ENCODE assay signal across 17 cellular contexts in the genomic region with DNA sequence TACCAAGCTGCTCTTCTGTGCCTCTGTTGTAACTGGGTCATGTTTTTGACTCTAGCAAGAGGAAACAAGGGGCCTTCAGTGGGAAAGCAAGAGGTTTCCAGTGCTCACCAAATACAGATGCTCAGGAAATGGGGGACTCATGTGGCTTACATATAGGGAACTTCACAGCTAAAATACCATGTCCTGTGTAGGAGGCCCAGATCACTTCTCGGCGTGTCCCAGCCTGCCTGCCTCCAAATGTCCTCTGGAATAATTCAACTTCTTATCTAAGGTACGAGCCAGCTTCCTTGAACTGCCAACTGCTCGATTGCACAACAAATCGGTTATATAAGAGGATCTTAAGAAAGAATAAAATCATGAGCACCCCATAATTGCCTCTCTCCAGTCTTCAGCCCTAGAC.
"Had no signal": no experiment of that assay in that cellular context is flagged by ENCODE, and none has a peak within 500 bp of the region (broad histone marks: within the 10 kb centered on the region; RNA-seq: fewer than 3 reads in every experiment).

No MANE protein-coding gene starts in this region.

- H3K79me2 ChIP-seq: hepatocyte had no signal

- H3K4me1 ChIP-seq: sigmoid colon had no signal

- H3K4me1 Mint-ChIP-seq: activated CD4-positive, alpha-beta T cell treated with anti-CD3 and anti-CD28 coated beads, Interleukin-2, amount 10 ng/mL, durations not matched to agents 24 days and 14 days; mesothelial cell of epicardium; neural crest cell had no signal

- H3K27ac ChIP-seq: hepatocyte, sigmoid colon had no signal

- H3K36me3 Mint-ChIP-seq: activated naive CD4-positive, alpha-beta T cell treated with anti-CD3 and anti-CD28 coated beads, Interleukin-2, amount 50 U/mL, for 72 hours; brain; mesothelial cell of epicardium; stimulated activated naive B cell treated with anti-CD40 and anti-IgM and Interleukin-4, amounts not matched to agents 10 μg/mL and 1 μg/mL and 100 μg/mL, for 72 hours; type B pancreatic cell had no signal

- H3K27me3 Mint-ChIP-seq: activated CD4-positive, alpha-beta T cell treated with anti-CD3 and anti-CD28 coated beads, Interleukin-2, amount 10 ng/mL, durations not matched to agents 24 days and 14 days; dendritic cell treated with granulocyte-macrophage colony-stimulating factor and Interleukin-4, amounts not matched to agents 40 ng/mL and 50 ng/mL, for 4 days; stimulated activated naive B cell treated with anti-CD40 and anti-IgM and Interleukin-4, amounts not matched to agents 10 μg/mL and 1 μg/mL and 100 μg/mL, for 72 hours; type B pancreatic cell had no signal

- H3K9me3 ChIP-seq: sigmoid colon had no signal

- H3K4me2 ChIP-seq: hepatocyte had no signal

- H2AFZ ChIP-seq: hepatocyte had no signal

- H3K4me3 ChIP-seq: hepatocyte, sigmoid colon had no signal

- H3K27me3 ChIP-seq: hepatocyte, sigmoid colon had no signal

- H3K27ac Mint-ChIP-seq: activated CD4-positive, alpha-beta T cell treated with anti-CD3 and anti-CD28 coated beads, Interleukin-2, amount 10 ng/mL, durations not matched to agents 24 days and 14 days; activated naive CD4-positive, alpha-beta T cell treated with anti-CD3 and anti-CD28 coated beads, Interleukin-2, amount 50 U/mL, for 72 hours; activated T-helper 2 cell treated with anti-CD3 and anti-CD28 coated beads, Interferon-gamma antibody, Interleukin-2, Interleukin-4, amounts not matched to agents 10 μg/mL and 5 μg/mL and 100 μg/mL, durations not matched to agents 14 hours and 24 hours and 36 hours; dendritic cell treated with granulocyte-macrophage colony-stimulating factor and Interleukin-4, amounts not matched to agents 40 ng/mL and 50 ng/mL, for 4 days; mesothelial cell of epicardium; stimulated activated naive B cell treated with anti-CD40 and anti-IgM and Interleukin-4, amounts not matched to agents 10 μg/mL and 1 μg/mL and 100 μg/mL, for 72 hours; type B pancreatic cell had no signal

- H3K36me3 ChIP-seq: sigmoid colon had no signal

- H3K4me3 Mint-ChIP-seq: activated CD4-positive, alpha-beta T cell treated with anti-CD3 and anti-CD28 coated beads, Interleukin-2, amount 10 ng/mL, durations not matched to agents 24 days and 14 days; brain; dendritic cell treated with granulocyte-macrophage colony-stimulating factor and Interleukin-4, amounts not matched to agents 40 ng/mL and 50 ng/mL, for 4 days; mesothelial cell of epicardium; neural crest cell; stimulated activated naive B cell treated with anti-CD40 and anti-IgM and Interleukin-4, amounts not matched to agents 10 μg/mL and 1 μg/mL and 100 μg/mL, for 72 hours; type B pancreatic cell had no signal

- DNase-seq: activated CD4-positive, alpha-beta T cell treated with anti-CD3 and anti-CD28 coated beads, Interleukin-2, amount 10 ng/mL, durations not matched to agents 24 days and 14 days; amygdala; cerebellar nuclear complex; erythroblast; kidney glomerular epithelial cell; sigmoid colon; stimulated activated CD4-positive, alpha-beta T cell treated with anti-CD3 and anti-CD28 coated beads, Interleukin-2, amount 100 ng/mL, for 24 hours; stimulated activated naive B cell treated with anti-CD40 and anti-IgM and Interleukin-4, amounts not matched to agents 10 μg/mL and 1 μg/mL and 100 μg/mL, for 72 hours; T1000 had no signal

- ATAC-seq: activated naive CD4-positive, alpha-beta T cell treated with anti-CD3 and anti-CD28 coated beads, Interleukin-2, amount 50 U/mL, for 72 hours; stimulated activated naive B cell treated with anti-CD40 and anti-IgM and Interleukin-4, amounts not matched to agents 10 μg/mL and 1 μg/mL and 100 μg/mL, for 72 hours had no signal
